ENCODE assay signal across 25 cellular contexts in genomic region chr7:3164363-3164762, GRCh38.
DNase-seq lines count a peak whose midpoint lies in the region; ATAC-seq and TF ChIP-seq lines count a peak whose summit lies in the region.
"Had no signal": no experiment of that assay in that cellular context is flagged by ENCODE, and none has a peak within 500 bp of the region (broad histone marks: within the 10 kb centered on the region; RNA-seq: fewer than 3 reads in every experiment).

No MANE protein-coding gene starts in this region.

- ATAC-seq in HG02852 (IDR thresholded peaks at IDR 0.05; ENCODE audit: unreplicated experiment) (no peak), HG03097 (IDR thresholded peaks at IDR 0.05; ENCODE audit: low FRiP score, unreplicated experiment) (no peak)
- ATAC-seq: activated CD8-positive, alpha-beta T cell treated with anti-CD3 and anti-CD28 coated beads for 36 hours; natural killer cell treated with Interleukin-12 subunit alpha and Interleukin-12 subunit beta and Interleukin-15 and Interleukin-18, amount 100 ng/mL, for 72 hours; PC-3 had no signal

- H3K27me3 ChIP-seq in Caco-2 (replicated peaks; ENCODE audit: control insufficient read depth, insufficient read depth, low read length) (no peaks in the 10 kb centered on the region), endodermal cell (ENCODE audit: control insufficient read depth, insufficient read depth, low read length, poor library complexity, severe bottlenecking) (no peaks in the 10 kb centered on the region)
- H3K27me3 ChIP-seq: BLaER1 treated with 17β-estradiol and CSF1 and Interleukin-3, amounts not matched to agents 10 nM and 100 nM; SJSA1 had no signal

- no peaks in the 10 kb centered on the region for H3K9me3 Mint-ChIP-seq in Caco-2 (ENCODE audit: unreplicated experiment)
- H3K9me3 Mint-ChIP-seq in endodermal cell: peaks cover 14% of the 10 kb centered on the region
- no peaks in the 10 kb centered on the region for H3K9me3 Mint-ChIP-seq in mesothelial cell of epicardium
- H3K9me3 Mint-ChIP-seq: activated naive CD4-positive, alpha-beta T cell treated with anti-CD3 and anti-CD28 coated beads, Interleukin-2, amount 10 ng/mL, durations not matched to agents 7 days and 5 days; natural killer cell treated with Interleukin-12 subunit alpha and Interleukin-12 subunit beta and Interleukin-15 and Interleukin-18, amount 100 ng/mL, for 72 hours; T-helper 2 cell treated with Interferon-gamma antibody and Interleukin-4, amounts not matched to agents 5 μg/mL and 100 μg/mL, for 36 hours had no signal

- 87 to 92% methylated on average over 5 to 10 of the region's 10 CpGs for WGBS in endodermal cell (ENCODE audit: insufficient coverage in 1 of 2, insufficient read length in 1 of 2), 2 experiments

- H3K27ac Mint-ChIP-seq in Caco-2 (ENCODE audit: unreplicated experiment) (peak overlapping the region; percentile 86), endodermal cell (peak overlapping the region; percentile 87), mesothelial cell of epicardium (peak overlapping the region; percentile 36)
- H3K27ac Mint-ChIP-seq: activated B cell treated with CpG ODN at 0.5 μM for 24 hours; activated CD8-positive, alpha-beta T cell treated with anti-CD3 and anti-CD28 coated beads for 36 hours; activated naive CD4-positive, alpha-beta T cell treated with anti-CD3 and anti-CD28 coated beads, Interleukin-2, amount 10 ng/mL, durations not matched to agents 7 days and 5 days; natural killer cell treated with Interleukin-12 subunit alpha and Interleukin-12 subunit beta and Interleukin-15 and Interleukin-18, amount 100 ng/mL, for 72 hours; T-helper 2 cell treated with Interferon-gamma antibody and Interleukin-4, amounts not matched to agents 5 μg/mL and 100 μg/mL, for 36 hours had no signal

- peaks cover 10% of the 10 kb centered on the region for H3K4me1 Mint-ChIP-seq in Caco-2 (ENCODE audit: low read depth, unreplicated experiment)
- H3K4me1 Mint-ChIP-seq in endodermal cell: peaks cover 33% of the 10 kb centered on the region
- peaks cover 8% of the 10 kb centered on the region for H3K4me1 Mint-ChIP-seq in mesothelial cell of epicardium
- H3K4me1 Mint-ChIP-seq: activated B cell treated with CpG ODN at 0.5 μM for 24 hours; activated naive CD4-positive, alpha-beta T cell treated with anti-CD3 and anti-CD28 coated beads, Interleukin-2, amount 10 ng/mL, durations not matched to agents 7 days and 5 days had no signal

- H3K4me3 Mint-ChIP-seq in Caco-2 (ENCODE audit: unreplicated experiment) (peak overlapping the region; percentile 51), endodermal cell (no peak overlapping the region), mesothelial cell of epicardium (no peak overlapping the region)
- H3K4me3 Mint-ChIP-seq: activated B cell treated with CpG ODN at 0.5 μM for 24 hours; activated CD8-positive, alpha-beta T cell treated with anti-CD3 and anti-CD28 coated beads for 36 hours; activated naive CD4-positive, alpha-beta T cell treated with anti-CD3 and anti-CD28 coated beads, Interleukin-2, amount 10 ng/mL, durations not matched to agents 7 days and 5 days; natural killer cell treated with Interleukin-12 subunit alpha and Interleukin-12 subunit beta and Interleukin-15 and Interleukin-18, amount 100 ng/mL, for 72 hours; T-helper 2 cell treated with Interferon-gamma antibody and Interleukin-4, amounts not matched to agents 5 μg/mL and 100 μg/mL, for 36 hours had no signal

- intact Hi-C loops in Caco-2 (cut with micrococcal nuclease; ENCODE audit: unreplicated experiment): loop anchor here (1.0 to 2.0 kb wide), 2 partner anchors 36 to 54 kb away; no protein-coding TSS in a partner anchor

- CTCF ChIA-PET in Caco-2 (lab: Charles Lee): interaction anchor here (0.6 kb wide), 1 partner anchor 966 kb away, joined by 4 read pairs; no protein-coding TSS in a partner anchor

- H3K27ac ChIP-seq in endodermal cell (ENCODE audit: low read depth, low read length): no peak overlapping the region
- H3K27ac ChIP-seq: BLaER1 treated with 17β-estradiol and CSF1 and Interleukin-3, amounts not matched to agents 10 nM and 100 nM; coronary artery; prostate gland; SJSA1 had no signal

- H3K27me3 Mint-ChIP-seq in Caco-2 (ENCODE audit: insufficient read depth, unreplicated experiment) (no peaks in the 10 kb centered on the region), endodermal cell (ENCODE audit: insufficient read depth) (peaks cover 6% of the 10 kb centered on the region), mesothelial cell of epicardium (ENCODE audit: low read depth) (peaks cover 25% of the 10 kb centered on the region)
- H3K27me3 Mint-ChIP-seq: activated CD8-positive, alpha-beta T cell treated with anti-CD3 and anti-CD28 coated beads for 36 hours had no signal

- peak; percentile 80 to 88 for DNase-seq in Caco-2
- peak; percentile 40 for DNase-seq in NCI-H2227 (lab: John Stamatoyannopoulos, UW; ENCODE audit: unreplicated experiment)
- peak; percentile 82 for DNase-seq in endodermal cell
- DNase-seq in mesothelial cell of epicardium (ENCODE audit: low spot score in 2 of 2, unreplicated experiment in 2 of 2): peak in 1 of 2 experiments; percentile 43
- DNase-seq in GM03348 (ENCODE audit: low spot score): no peak
- no peak for DNase-seq in C1 segment of cervical spinal cord (lab: John Stamatoyannopoulos, UW)
- DNase-seq: activated B cell treated with CpG ODN at 0.5 μM for 24 hours; activated CD8-positive, alpha-beta T cell treated with anti-CD3 and anti-CD28 coated beads for 36 hours; activated naive CD4-positive, alpha-beta T cell treated with anti-CD3 and anti-CD28 coated beads, Interleukin-2, amount 10 ng/mL, durations not matched to agents 7 days and 5 days; activated T-cell treated with anti-CD3 and anti-CD28 coated beads, Interleukin-2, amount 50 U/mL, for 1 hour; GDM1; hippocampal formation; mesenchymal stem cell; NCI-H1930; NCI-H524 treated with DMSO at 0.1 percent for 48 hours; PC-3; stimulated activated CD4-positive, alpha-beta T cell treated with anti-CD3 and anti-CD28 coated beads, Interleukin-4, amount 100 ng/mL, for 4 hours had no signal

- POLR2A ChIA-PET in Caco-2 (lab: Charles Lee): interaction anchor here (0.5 to 0.8 kb wide), 2 partner anchors 261 to 344 kb away, joined by 3 to 4 read pairs; no protein-coding TSS in a partner anchor

- H3K36me3 ChIP-seq in Caco-2 (ENCODE audit: control insufficient read depth, insufficient read depth, low read length): no peaks in the 10 kb centered on the region
- no peaks in the 10 kb centered on the region for H3K36me3 ChIP-seq in endodermal cell (ENCODE audit: control insufficient read depth, insufficient read depth, low read length)
- H3K36me3 ChIP-seq: BLaER1 treated with 17β-estradiol and CSF1 and Interleukin-3, amounts not matched to agents 10 nM and 100 nM; prostate gland; SJSA1 had no signal

- H3K4me3 ChIP-seq in Caco-2 (ENCODE audit: low read depth, low read length): no peak overlapping the region
- no peak overlapping the region for H3K4me3 ChIP-seq in endodermal cell (ENCODE audit: low read length)
- H3K4me3 ChIP-seq: BLaER1 treated with 17β-estradiol and CSF1 and Interleukin-3, amounts not matched to agents 10 nM and 100 nM; coronary artery; prostate gland; SJSA1 had no signal

- TF ChIP-seq CTCF in Caco-2 (IDR thresholded peaks at IDR 0.05; ENCODE audit: insufficient read depth in 1 of 2, low read depth in 1 of 2, low read length in 1 of 2, severe bottlenecking in 1 of 2, unreplicated experiment in 1 of 2) (no peak), endodermal cell (conservative IDR thresholded peaks at IDR 0.05) (no peak), mesothelial cell of epicardium (IDR thresholded peaks at IDR 0.05; ENCODE audit: unreplicated experiment) (no peak)

- H3K36me3 Mint-ChIP-seq in Caco-2 (ENCODE audit: insufficient read depth, unreplicated experiment) (no peaks in the 10 kb centered on the region), endodermal cell (ENCODE audit: low read depth) (no peaks in the 10 kb centered on the region), mesothelial cell of epicardium (no peaks in the 10 kb centered on the region)
- H3K36me3 Mint-ChIP-seq: activated naive CD4-positive, alpha-beta T cell treated with anti-CD3 and anti-CD28 coated beads, Interleukin-2, amount 10 ng/mL, durations not matched to agents 7 days and 5 days; natural killer cell treated with Interleukin-12 subunit alpha and Interleukin-12 subunit beta and Interleukin-15 and Interleukin-18, amount 100 ng/mL, for 72 hours had no signal

- H3K4me1 ChIP-seq in Caco-2 (peaks cover 25% of the 10 kb centered on the region), endodermal cell (ENCODE audit: control insufficient read depth, insufficient read depth, low read length) (peaks cover 8% of the 10 kb centered on the region)
- H3K4me1 ChIP-seq: prostate gland, SJSA1 had no signal

- no peak overlapping the region for H3K9ac ChIP-seq in endodermal cell (ENCODE audit: extremely low read depth, low read length, poor library complexity, severe bottlenecking)
- H3K9ac ChIP-seq: BLaER1 treated with 17β-estradiol and CSF1 and Interleukin-3, amounts not matched to agents 10 nM and 100 nM had no signal

- BruUV-seq in Caco-2 (replicated peaks; lab: Mats Ljungman, UMichigan): no TSS peak

- H3K9me3 ChIP-seq in Caco-2 (peaks cover 10% of the 10 kb centered on the region; the same call in 1 of the 2 replicates), endodermal cell (ENCODE audit: control insufficient read depth, low read length) (peaks cover 11% of the 10 kb centered on the region)
- H3K9me3 ChIP-seq: prostate gland, SJSA1 had no signal

Comparison
In these comparisons a context has a peak if more than half of its experiments do, and no peak if none do; other contexts are left out.
1. DNase-seq: peak in Caco-2 (2 of 2), NCI-H2227 (single experiment) and endodermal cell (single experiment); none in GM03348 (single experiment) and C1 segment of cervical spinal cord (0 of 14).
2. H3K27ac Mint-ChIP-seq: peak in every context shown above with its lines; median percentile 87 in endodermal cell; 86 in Caco-2; 36 in mesothelial cell of epicardium.